14 cellular contexts compared by ENCODE assay signal in genomic region chr19:50870417-50871089, GRCh38. TPM values are rescaled to one million over a fixed set of nuclear protein-coding genes. Genes with fewer than 3 reads are reported as not detected.
A peak's percentile ranks its signal among the peaks of the same experiment; 100 is the strongest.
DNase-seq lines count a peak whose midpoint lies in the region; TF ChIP-seq lines count a peak whose summit lies in the region.
"Had no signal": no experiment of that assay in that cellular context is flagged by ENCODE, and none has a peak within 500 bp of the region (broad histone marks: within the 10 kb centered on the region; RNA-seq: fewer than 3 reads in every experiment).

No MANE protein-coding gene starts in this region.

- H3F3A ChIP-seq in MM.1S (ENCODE audit: insufficient read depth, low read length), result no peaks in the 10 kb centered on the region

- no peaks in the 10 kb centered on the region for H3K9me3 ChIP-seq in MM.1S (replicated peaks; ENCODE audit: insufficient read depth, low read length)
- H3K9me3 ChIP-seq: Caco-2, MG63 had no signal

- H3K9me3 Mint-ChIP-seq in activated naive CD8-positive, alpha-beta T cell treated with anti-CD3 and anti-CD28 coated beads for 36 hours, result peaks cover 1% of the 10 kb centered on the region

- no peaks in the 10 kb centered on the region for H3K36me3 Mint-ChIP-seq in activated naive CD8-positive, alpha-beta T cell treated with anti-CD3 and anti-CD28 coated beads for 36 hours

- no peak overlapping the region for H3K27ac ChIP-seq in MM.1S (ENCODE audit: low read length)

- H3K27me3 Mint-ChIP-seq in activated naive CD8-positive, alpha-beta T cell treated with anti-CD3 and anti-CD28 coated beads for 36 hours, result peaks cover 38% of the 10 kb centered on the region

- peak; percentile 64 for TF ChIP-seq CTCF in GM12874 (IDR thresholded peaks at IDR 0.05; ENCODE audit: insufficient read depth, low read depth, low read length)
- peak; percentile 67 for TF ChIP-seq CTCF in MM.1S (IDR thresholded peaks at IDR 0.05; ENCODE audit: low read length)

- H4K20me1 ChIP-seq in MM.1S (ENCODE audit: insufficient read depth, low read length), result no peaks in the 10 kb centered on the region

- peak overlapping the region; percentile 32 for H3K4me3 ChIP-seq in MM.1S (ENCODE audit: low read length)
- H3K4me3 ChIP-seq: MG63 had no signal

- peak overlapping the region; percentile 93 for H2AFZ ChIP-seq in MM.1S (ENCODE audit: low read length)

- no peak overlapping the region for H3K4me3 Mint-ChIP-seq in activated naive CD8-positive, alpha-beta T cell treated with anti-CD3 and anti-CD28 coated beads for 36 hours
- H3K4me3 Mint-ChIP-seq: naive thymus-derived CD4-positive, alpha-beta T cell had no signal

- no peaks in the 10 kb centered on the region for H3K4me1 ChIP-seq in MM.1S (ENCODE audit: low read length)
- H3K4me1 ChIP-seq: Caco-2 had no signal

- H3K9ac ChIP-seq in MM.1S (ENCODE audit: low read length), result no peak overlapping the region

- no peak overlapping the region for H3K27ac Mint-ChIP-seq in activated naive CD8-positive, alpha-beta T cell treated with anti-CD3 and anti-CD28 coated beads for 36 hours
- H3K27ac Mint-ChIP-seq: naive thymus-derived CD4-positive, alpha-beta T cell had no signal

- peaks cover 1% of the 10 kb centered on the region for H3K4me1 Mint-ChIP-seq in activated naive CD8-positive, alpha-beta T cell treated with anti-CD3 and anti-CD28 coated beads for 36 hours
- H3K4me1 Mint-ChIP-seq: naive thymus-derived CD4-positive, alpha-beta T cell had no signal

- peaks cover 84% of the 10 kb centered on the region for H3K27me3 ChIP-seq in MM.1S (replicated peaks; ENCODE audit: insufficient read depth, low read length)

- no peaks in the 10 kb centered on the region for H3K79me2 ChIP-seq in MM.1S (ENCODE audit: low read length)

- DNase-seq in MM.1S (peak; percentile 70), DMS79 treated with DMSO at 0.1 percent for 48 hours (lab: John Stamatoyannopoulos, UW) (no peak), NCI-H1092 treated with DMSO at 0.1 percent for 48 hours (lab: John Stamatoyannopoulos, UW) (no peak), NCI-H1930 (lab: John Stamatoyannopoulos, UW) (no peak)
- peak; percentile 50 for DNase-seq in activated naive CD8-positive, alpha-beta T cell treated with anti-CD3 and anti-CD28 coated beads for 36 hours
- peak; percentile 20 to 22 for DNase-seq in stimulated activated CD4-positive, alpha-beta T cell treated with anti-CD3 and anti-CD28 coated beads, Interleukin-15, amount 100 ng/mL, for 48 hours (ENCODE audit: low read depth in 2 of 2)
- DNase-seq: caudate nucleus; MG63; naive thymus-derived CD4-positive, alpha-beta T cell; NCI-H748 treated with DMSO at 0.1 percent for 48 hours had no signal

- H3K4me2 ChIP-seq in MM.1S (ENCODE audit: low read depth, low read length), result peak overlapping the region; percentile 59

- H3K36me3 ChIP-seq in MM.1S (replicated peaks; ENCODE audit: insufficient read depth, low read length), result no peaks in the 10 kb centered on the region
- H3K36me3 ChIP-seq: MG63 had no signal

- H3K9me2 ChIP-seq in MM.1S (replicated peaks; ENCODE audit: insufficient read depth, low read length), result no peaks in the 10 kb centered on the region

RNA-seq across cellular contexts. Expression of gene KLK2, which starts 2.7 kb away (rescaled TPM):
- under 1 TPM; 0.38 to 0.45 TPM for total RNA-seq in activated naive CD8-positive, alpha-beta T cell treated with anti-CD3 and anti-CD28 coated beads for 36 hours
- total RNA-seq: Caco-2; fibroblast of lung; kidney epithelial cell; naive thymus-derived CD4-positive, alpha-beta T cell had no signal

RNA-seq across cellular contexts. Expression of gene KLK3, which starts 15.8 kb away (rescaled TPM):
- not detected for total RNA-seq in activated naive CD8-positive, alpha-beta T cell treated with anti-CD3 and anti-CD28 coated beads for 36 hours
- total RNA-seq: Caco-2; fibroblast of lung; kidney epithelial cell; naive thymus-derived CD4-positive, alpha-beta T cell had no signal

RNA-seq across cellular contexts. Expression of gene KLK15, which starts 37.2 kb away (rescaled TPM):
- not detected for total RNA-seq in activated naive CD8-positive, alpha-beta T cell treated with anti-CD3 and anti-CD28 coated beads for 36 hours
- total RNA-seq: Caco-2; fibroblast of lung; kidney epithelial cell; naive thymus-derived CD4-positive, alpha-beta T cell had no signal

RNA-seq across cellular contexts. Expression of gene KLK4, which starts 40.6 kb away (rescaled TPM):
- total RNA-seq in activated naive CD8-positive, alpha-beta T cell treated with anti-CD3 and anti-CD28 coated beads for 36 hours, result not detected
- total RNA-seq: Caco-2; fibroblast of lung; kidney epithelial cell; naive thymus-derived CD4-positive, alpha-beta T cell had no signal

RNA-seq across cellular contexts. Expression of gene KLK1, which starts 47.0 kb away (rescaled TPM):
- 1 to 10 TPM in 1 of 2 experiments, under 1 TPM in 1; 0.60 to 1.1 TPM for total RNA-seq in activated naive CD8-positive, alpha-beta T cell treated with anti-CD3 and anti-CD28 coated beads for 36 hours
- total RNA-seq: fibroblast of lung, kidney epithelial cell had no signal

Comparison
In these comparisons a context has a peak if more than half of its experiments do, and no peak if none do; other contexts are left out.
1. DNase-seq: peak in MM.1S (single experiment), activated naive CD8-positive, alpha-beta T cell treated with anti-CD3 and anti-CD28 coated beads for 36 hours (single experiment) and stimulated activated CD4-positive, alpha-beta T cell treated with anti-CD3 and anti-CD28 coated beads, Interleukin-15, amount 100 ng/mL, for 48 hours (2 of 2); none in DMS79 treated with DMSO at 0.1 percent for 48 hours (single experiment), NCI-H1092 treated with DMSO at 0.1 percent for 48 hours (single experiment) and NCI-H1930 (0 of 2).